In genomic region chr1:32001863-32002262, GRCh38 we compare ENCODE assay signal across 36 cellular contexts.
"Had no signal": no experiment of that assay in that cellular context is flagged by ENCODE, and none has a peak within 500 bp of the region (broad histone marks: within the 10 kb centered on the region; RNA-seq: fewer than 3 reads in every experiment).

No MANE protein-coding gene starts in this region.

- H3K9me3 ChIP-seq: psoas muscle, sigmoid colon, uterus had no signal

- H3K27me3 ChIP-seq: brain microvascular endothelial cell, dorsolateral prefrontal cortex, sigmoid colon, uterus had no signal

- H2AFZ ChIP-seq: parathyroid adenoma had no signal

- H3K4me1 Mint-ChIP-seq: mesothelial cell of epicardium had no signal

- H3K36me3 ChIP-seq: brain microvascular endothelial cell, sigmoid colon, uterus had no signal

- ATAC-seq: activated CD4-positive, CD25-positive, alpha-beta regulatory T cell treated with anti-CD3 and anti-CD28 coated beads, Interleukin-2, amount 50 U/mL, for 24 hours; esophagus mucosa; left colon; naive thymus-derived CD4-positive, alpha-beta T cell; psoas muscle; stimulated activated effector memory CD8-positive, alpha-beta T cell treated with anti-CD3 and anti-CD28 coated beads, Interleukin-12 subunit alpha, Interleukin-12 subunit beta, amount 100 ng/mL, for 72 hours had no signal

- H3K27ac Mint-ChIP-seq: activated T-cell treated with anti-CD3 and anti-CD28 coated beads, Interleukin-2, amount 50 U/mL, for 24 hours; mesothelial cell of epicardium; stimulated activated effector memory CD8-positive, alpha-beta T cell treated with anti-CD3 and anti-CD28 coated beads, Interleukin-12 subunit alpha, Interleukin-12 subunit beta, amount 100 ng/mL, for 72 hours; stimulated activated naive CD8-positive, alpha-beta T cell treated with anti-CD3 and anti-CD28 coated beads, Interleukin-15, Interleukin-2, amounts not matched to agents 100 ng/mL and 50 ng/mL, for 24 hours; type B pancreatic cell had no signal

- DNase-seq: activated CD4-positive, alpha-beta T cell treated with anti-CD3 and anti-CD28 coated beads for 48 hours; activated CD4-positive, alpha-beta T cell treated with anti-CD3 and anti-CD28 coated beads, Interleukin-2, amount 50 U/mL, for 48 hours; activated CD8-positive, alpha-beta memory T cell treated with anti-CD3 and anti-CD28 coated beads, Interleukin-2, amount 50 U/mL, for 48 hours; activated gamma-delta T cell treated with Interleukin-2 at 50 U/mL for 16 hours; activated naive CD4-positive, alpha-beta T cell treated with anti-CD3 and anti-CD28 coated beads, Interleukin-2, amount 50 U/mL, for 16 hours; activated T-cell treated with anti-CD3 and anti-CD28 coated beads, Interleukin-2, amount 50 U/mL, for 24 hours; amniotic stem cell; brain microvascular endothelial cell; dorsolateral prefrontal cortex; effector memory CD4-positive, alpha-beta T cell; foreskin fibroblast; head of caudate nucleus; hippocampal formation; kidney; left colon; mammary epithelial cell; naive thymus-derived CD4-positive, alpha-beta T cell; occipital lobe; psoas muscle; sigmoid colon; small intestine; stimulated activated CD4-positive, alpha-beta T cell treated with anti-CD3 and anti-CD28 coated beads, Interleukin-4, amount 100 ng/mL, for 24 hours; T-helper 9 cell; uterus had no signal

- H3K27ac ChIP-seq: brain microvascular endothelial cell, coronary artery, dorsolateral prefrontal cortex, parathyroid adenoma, psoas muscle, sigmoid colon, uterus, VCaP had no signal

- H3K4me1 ChIP-seq: parathyroid adenoma, psoas muscle, sigmoid colon, uterus had no signal

- H3K79me2 ChIP-seq: parathyroid adenoma had no signal

- H3K4me3 Mint-ChIP-seq: activated T-cell treated with anti-CD3 and anti-CD28 coated beads, Interleukin-2, amount 50 U/mL, for 24 hours; mesothelial cell of epicardium; naive thymus-derived CD4-positive, alpha-beta T cell; neural crest cell; stimulated activated effector memory CD8-positive, alpha-beta T cell treated with anti-CD3 and anti-CD28 coated beads, Interleukin-12 subunit alpha, Interleukin-12 subunit beta, amount 100 ng/mL, for 72 hours; stimulated activated naive CD8-positive, alpha-beta T cell treated with anti-CD3 and anti-CD28 coated beads, Interleukin-15, Interleukin-2, amounts not matched to agents 100 ng/mL and 50 ng/mL, for 24 hours; type B pancreatic cell had no signal

- H3K9me3 Mint-ChIP-seq: activated T-cell treated with anti-CD3 and anti-CD28 coated beads, Interleukin-2, amount 50 U/mL, for 24 hours; mesothelial cell of epicardium; naive thymus-derived CD4-positive, alpha-beta T cell; neural crest cell; stimulated activated effector memory CD8-positive, alpha-beta T cell treated with anti-CD3 and anti-CD28 coated beads, Interleukin-12 subunit alpha, Interleukin-12 subunit beta, amount 100 ng/mL, for 72 hours; stimulated activated naive CD8-positive, alpha-beta T cell treated with anti-CD3 and anti-CD28 coated beads, Interleukin-15, Interleukin-2, amounts not matched to agents 100 ng/mL and 50 ng/mL, for 24 hours; type B pancreatic cell had no signal

- H3K9ac ChIP-seq: parathyroid adenoma had no signal

- FAIRE-seq: astrocyte, kidney, small intestine, TTC549 had no signal

- H3K36me3 Mint-ChIP-seq: mesothelial cell of epicardium; naive thymus-derived CD4-positive, alpha-beta T cell; stimulated activated effector memory CD8-positive, alpha-beta T cell treated with anti-CD3 and anti-CD28 coated beads, Interleukin-12 subunit alpha, Interleukin-12 subunit beta, amount 100 ng/mL, for 72 hours; type B pancreatic cell had no signal

- H3K27me3 Mint-ChIP-seq: activated T-cell treated with anti-CD3 and anti-CD28 coated beads, Interleukin-2, amount 50 U/mL, for 24 hours; naive thymus-derived CD4-positive, alpha-beta T cell; stimulated activated naive CD8-positive, alpha-beta T cell treated with anti-CD3 and anti-CD28 coated beads, Interleukin-15, Interleukin-2, amounts not matched to agents 100 ng/mL and 50 ng/mL, for 24 hours; type B pancreatic cell had no signal

- H3K4me3 ChIP-seq: coronary artery, dorsolateral prefrontal cortex, psoas muscle, sigmoid colon, uterus had no signal
